19 cellular contexts compared by ENCODE assay signal in genomic region chr6:134049176-134049575, GRCh38. TPM values are rescaled to one million over a fixed set of nuclear protein-coding genes. Genes with fewer than 3 reads are reported as not detected.
"Had no signal": no experiment of that assay in that cellular context is flagged by ENCODE, and none has a peak within 500 bp of the region (broad histone marks: within the 10 kb centered on the region; RNA-seq: fewer than 3 reads in every experiment).

No MANE protein-coding gene starts in this region.

- H3K27ac ChIP-seq: lower lobe of right lung, thyroid gland, VCaP had no signal

- H3K9me3 ChIP-seq: lower lobe of right lung, right atrium auricular region had no signal

- H3K27me3 ChIP-seq: right atrium auricular region, thyroid gland had no signal

- H3K4me3 ChIP-seq: lower lobe of right lung, right atrium auricular region, thyroid gland had no signal

- H3K36me3 ChIP-seq: lower lobe of right lung, right atrium auricular region, thyroid gland had no signal

- H3K4me1 ChIP-seq: thyroid gland had no signal

- ATAC-seq: lower lobe of right lung; naive thymus-derived CD8-positive, alpha-beta T cell; T-cell had no signal

- DNase-seq: activated CD4-positive, alpha-beta T cell treated with anti-CD3 and anti-CD28 coated beads for 1 hour; activated CD8-positive, alpha-beta memory T cell treated with anti-CD3 and anti-CD28 coated beads for 24 hours; activated CD8-positive, alpha-beta memory T cell treated with anti-CD3 and anti-CD28 coated beads, Interleukin-2, amount 50 U/mL, for 4 hours; activated naive CD4-positive, alpha-beta T cell; activated naive CD8-positive, alpha-beta T cell treated with anti-CD3 and anti-CD28 coated beads, Interleukin-2, amount 10 ng/mL, durations not matched to agents 7 days and 5 days; activated T-cell treated with anti-CD3 and anti-CD28 coated beads, Interleukin-2, amount 50 U/mL, for 24 hours; amniotic stem cell; effector CD4-positive, alpha-beta T cell; foreskin melanocyte; lower lobe of right lung; mesendoderm; naive thymus-derived CD8-positive, alpha-beta T cell; stimulated activated CD4-positive, alpha-beta T cell treated with anti-CD3 and anti-CD28 coated beads, Interleukin-1b, Interleukin-23, amount 100 ng/mL, for 48 hours; substantia nigra; T-cell; thyroid gland had no signal

RNA-seq across cellular contexts. Expression of gene SLC2A12, which starts 3.2 kb away (rescaled TPM):
- total RNA-seq: activated T-helper 2 cell treated with anti-CD3 and anti-CD28 coated beads, Interferon-gamma antibody, Interleukin-2, Interleukin-4, amounts not matched to agents 10 μg/mL and 5 μg/mL and 100 μg/mL, durations not matched to agents 14 hours and 24 hours and 36 hours; naive thymus-derived CD8-positive, alpha-beta T cell had no signal
- polyA plus RNA-seq: naive thymus-derived CD8-positive, alpha-beta T cell had no signal
